8 cellular contexts compared by ENCODE assay signal in genomic region chr6:109009761-109010612, GRCh38.
DNase-seq lines count a peak whose midpoint lies in the region; ATAC-seq and TF ChIP-seq lines count a peak whose summit lies in the region.

No MANE protein-coding gene starts in this region.

- no peak for TF ChIP-seq CTCF in colonic mucosa (IDR thresholded peaks at IDR 0.05)

- peaks cover 9% of the 10 kb centered on the region for H3K36me3 Mint-ChIP-seq in activated T-cell treated with anti-CD3 and anti-CD28 coated beads, Interleukin-2, amount 50 U/mL, for 24 hours (ENCODE audit: low read depth)

- H3K4me3 Mint-ChIP-seq in activated T-cell treated with anti-CD3 and anti-CD28 coated beads, Interleukin-2, amount 50 U/mL, for 24 hours, result peak overlapping the region; percentile 92

- H3K9me3 ChIP-seq in Karpas-422 (ENCODE audit: low read length) (no peaks in the 10 kb centered on the region), colonic mucosa (no peaks in the 10 kb centered on the region), mononuclear cell (ENCODE audit: low read depth, low read length) (no peaks in the 10 kb centered on the region)

- H3K9ac ChIP-seq in Karpas-422 (ENCODE audit: low read length) (peak overlapping the region; percentile 69), colonic mucosa (ENCODE audit: low read depth in 2 of 2, low read length in 2 of 2) (peak overlapping the region; percentile 75 to 99)

- peak overlapping the region; percentile 97 for H2AFZ ChIP-seq in Karpas-422 (ENCODE audit: low read length)

- H3K9me2 ChIP-seq in Karpas-422 (replicated peaks; ENCODE audit: insufficient read depth, low read length), result no peaks in the 10 kb centered on the region

- H3K4me3 ChIP-seq in Karpas-422 (ENCODE audit: low read length) (peak overlapping the region; percentile 85), colonic mucosa (peak overlapping the region; percentile 76), mononuclear cell (ENCODE audit: low read length) (peak overlapping the region; percentile 64)

- H3K27ac ChIP-seq in Karpas-422 (ENCODE audit: low read length) (no peak overlapping the region), colonic mucosa (peak overlapping the region; percentile 93)

- DNase-seq in activated T-cell treated with anti-CD3 and anti-CD28 coated beads, Interleukin-2, amount 50 U/mL, for 24 hours, result no peak
- DNase-seq in activated T-cell treated with anti-CD3 and anti-CD28 coated beads, Interleukin-2, amount 50 U/mL, for 48 hours, result no peak
- DNase-seq in Karpas-422 (no peak), colonic mucosa (no peak), NCI-H2107 treated with DMSO at 0.1 percent for 48 hours (lab: John Stamatoyannopoulos, UW; ENCODE audit: unreplicated experiment) (no peak), foreskin melanocyte (no peak)

- H3K36me3 ChIP-seq in Karpas-422 (ENCODE audit: insufficient read depth, low read length) (no peaks in the 10 kb centered on the region), colonic mucosa (no peaks in the 10 kb centered on the region)

- no peak for ATAC-seq in GM19035 (IDR thresholded peaks at IDR 0.05; ENCODE audit: unreplicated experiment)

- intact Hi-C loops in colonic mucosa (cut with DNase I), result no loop called here

- H3K27me3 ChIP-seq in Karpas-422 (ENCODE audit: low read length) (no peaks in the 10 kb centered on the region), colonic mucosa (no peaks in the 10 kb centered on the region), mononuclear cell (ENCODE audit: insufficient read depth, low read length) (no peaks in the 10 kb centered on the region)

- no peaks in the 10 kb centered on the region; the same call in 1 of the 2 replicates for H4K20me1 ChIP-seq in Karpas-422 (ENCODE audit: insufficient read depth, low read depth, low read length)

- peaks cover 16% of the 10 kb centered on the region for H3K4me1 ChIP-seq in Karpas-422 (ENCODE audit: low read length)
- no peaks in the 10 kb centered on the region for H3K4me1 ChIP-seq in colonic mucosa
- H3K4me1 ChIP-seq in mononuclear cell (ENCODE audit: insufficient read depth, low read length), result peaks cover 41% of the 10 kb centered on the region

- H3K27ac Mint-ChIP-seq in activated T-cell treated with anti-CD3 and anti-CD28 coated beads, Interleukin-2, amount 50 U/mL, for 24 hours, result peak overlapping the region; percentile 97

- H3K9me3 Mint-ChIP-seq in activated T-cell treated with anti-CD3 and anti-CD28 coated beads, Interleukin-2, amount 50 U/mL, for 24 hours, result no peaks in the 10 kb centered on the region

- no peaks in the 10 kb centered on the region for H3K27me3 Mint-ChIP-seq in activated T-cell treated with anti-CD3 and anti-CD28 coated beads, Interleukin-2, amount 50 U/mL, for 24 hours

- no peaks in the 10 kb centered on the region for H3K79me2 ChIP-seq in Karpas-422 (ENCODE audit: low read length)

- H3K4me1 Mint-ChIP-seq in activated T-cell treated with anti-CD3 and anti-CD28 coated beads, Interleukin-2, amount 50 U/mL, for 24 hours (ENCODE audit: low read depth), result peaks cover 73% of the 10 kb centered on the region

- peak overlapping the region; percentile 87 for H3K4me2 ChIP-seq in Karpas-422 (ENCODE audit: low read depth, low read length, poor library complexity, severe bottlenecking)
